12 cellular contexts compared by ENCODE assay signal in genomic region chr9:15735083-15735974, GRCh38.
A peak's percentile ranks its signal among the peaks of the same experiment; 100 is the strongest.
DNase-seq lines count a peak whose midpoint lies in the region; ATAC-seq, FAIRE-seq and TF ChIP-seq lines count a peak whose summit lies in the region.
"Had no signal": no experiment of that assay in that cellular context is flagged by ENCODE, and none has a peak within 500 bp of the region (broad histone marks: within the 10 kb centered on the region; RNA-seq: fewer than 3 reads in every experiment).

No MANE protein-coding gene starts in this region.

- WGBS in A549 (ENCODE audit: missing lambda C conversion rate): 41% methylated on average over 6 of the region's 6 CpGs

- H3K9ac ChIP-seq in astrocyte (ENCODE audit: low read length) (no peak overlapping the region), neural progenitor cell (no peak overlapping the region)
- H3K9ac ChIP-seq: BLaER1 treated with 17β-estradiol and CSF1 and Interleukin-3, amounts not matched to agents 10 nM and 100 nM had no signal

- H3K36me3 Mint-ChIP-seq in astrocyte (ENCODE audit: low read depth, unreplicated experiment): no peaks in the 10 kb centered on the region
- H3K36me3 Mint-ChIP-seq in effector memory CD8-positive, alpha-beta T cell (ENCODE audit: insufficient read depth): peaks cover 3% of the 10 kb centered on the region
- no peaks in the 10 kb centered on the region for H3K36me3 Mint-ChIP-seq in neural progenitor cell
- H3K36me3 Mint-ChIP-seq: natural killer cell had no signal

- H3K9me3 ChIP-seq in A549 (no peaks in the 10 kb centered on the region), astrocyte (ENCODE audit: insufficient read depth, low read depth, low read length) (no peaks in the 10 kb centered on the region), neural progenitor cell (ENCODE audit: low read depth) (no peaks in the 10 kb centered on the region)
- H3K9me3 ChIP-seq: BLaER1 treated with 17β-estradiol and CSF1 and Interleukin-3, amounts not matched to agents 10 nM and 100 nM; thyroid gland had no signal

- H3K4me1 Mint-ChIP-seq in astrocyte (ENCODE audit: low read depth, unreplicated experiment) (peaks cover 5% of the 10 kb centered on the region), neural progenitor cell (peaks cover 13% of the 10 kb centered on the region)
- H3K4me1 Mint-ChIP-seq in effector memory CD8-positive, alpha-beta T cell (ENCODE audit: low read depth in 2 of 2): no peaks in the 10 kb centered on the region
- H3K4me1 Mint-ChIP-seq: natural killer cell had no signal

- no peaks in the 10 kb centered on the region for H3K27me3 ChIP-seq in astrocyte (ENCODE audit: insufficient read depth, low read length)
- H3K27me3 ChIP-seq in neural progenitor cell: no peaks in the 10 kb centered on the region
- H3K27me3 ChIP-seq: BLaER1 treated with 17β-estradiol and CSF1 and Interleukin-3, amounts not matched to agents 10 nM and 100 nM; thyroid gland had no signal

- TF ChIP-seq CTCF in A549 (IDR thresholded peaks at IDR 0.05) (no peak), HFF-Myc (IDR thresholded peaks at IDR 0.05; ENCODE audit: low read depth, low read length, missing control alignments) (no peak), astrocyte (IDR thresholded peaks at IDR 0.05; ENCODE audit: insufficient read depth, low read depth, low read length) (no peak), neural progenitor cell (IDR thresholded peaks at IDR 0.05) (no peak)

- H3K4me3 ChIP-seq in A549 (no peak overlapping the region), HFF-Myc (replicated peaks; ENCODE audit: low read depth, low read length) (no peak overlapping the region), astrocyte (ENCODE audit: insufficient read depth, low read depth, low read length) (no peak overlapping the region), neural progenitor cell (no peak overlapping the region)
- H3K4me3 ChIP-seq: BLaER1 treated with 17β-estradiol and CSF1 and Interleukin-3, amounts not matched to agents 10 nM and 100 nM; thyroid gland had no signal

- POLR2A ChIA-PET in A549 (lab: Yijun Ruan, JAX): no interaction called here

- H3K4me2 ChIP-seq in A549: peak overlapping the region; percentile 46
- H3K4me2 ChIP-seq in astrocyte (ENCODE audit: low read length): peak overlapping the region; percentile 61
- no peak overlapping the region for H3K4me2 ChIP-seq in neural progenitor cell
- H3K4me2 ChIP-seq: BLaER1 treated with 17β-estradiol and CSF1 and Interleukin-3, amounts not matched to agents 10 nM and 100 nM had no signal

- H3K27ac Mint-ChIP-seq in astrocyte (ENCODE audit: unreplicated experiment) (no peak overlapping the region), neural progenitor cell (no peak overlapping the region)
- H3K27ac Mint-ChIP-seq in effector memory CD8-positive, alpha-beta T cell: no peak overlapping the region
- H3K27ac Mint-ChIP-seq: natural killer cell had no signal

- no peak for TF ChIP-seq EP300 in A549 (IDR thresholded peaks at IDR 0.05)

- no peaks in the 10 kb centered on the region for H3K79me2 ChIP-seq in astrocyte (ENCODE audit: insufficient read depth, low read length)
- no peaks in the 10 kb centered on the region for H3K79me2 ChIP-seq in neural progenitor cell (ENCODE audit: low read depth)

- peak; percentile 74 to 80 for ATAC-seq in A549
- ATAC-seq in effector memory CD8-positive, alpha-beta T cell (replicated peaks): no peak
- ATAC-seq: natural killer cell had no signal

- TF ChIP-seq POLR2A in A549 (IDR thresholded peaks at IDR 0.05; ENCODE audit: low read length): no peak

- H3K4me3 Mint-ChIP-seq in astrocyte (ENCODE audit: unreplicated experiment) (no peak overlapping the region), neural progenitor cell (no peak overlapping the region)
- no peak overlapping the region for H3K4me3 Mint-ChIP-seq in effector memory CD8-positive, alpha-beta T cell
- H3K4me3 Mint-ChIP-seq: natural killer cell had no signal

- H4K20me1 ChIP-seq in astrocyte (ENCODE audit: insufficient read depth, low read length): no peaks in the 10 kb centered on the region
- no peaks in the 10 kb centered on the region for H4K20me1 ChIP-seq in neural progenitor cell (ENCODE audit: low read depth)
- H4K20me1 ChIP-seq: BLaER1 treated with 17β-estradiol and CSF1 and Interleukin-3, amounts not matched to agents 10 nM and 100 nM had no signal

- FAIRE-seq in A549 (lab: Jason Lieb, UNC) (peak; percentile 88), astrocyte (lab: Jason Lieb, UNC) (peak; percentile 72)
- FAIRE-seq: GM12892 had no signal

- H3K27ac ChIP-seq in A549: no peak overlapping the region
- H3K27ac ChIP-seq in astrocyte (ENCODE audit: low read depth, low read length): peak overlapping the region; percentile 25
- no peak overlapping the region for H3K27ac ChIP-seq in neural progenitor cell
- H3K27ac ChIP-seq: BLaER1 treated with 17β-estradiol and CSF1 and Interleukin-3, amounts not matched to agents 10 nM and 100 nM; thyroid gland had no signal

- CTCF ChIA-PET in A549 (lab: Yijun Ruan, JAX): interaction anchor here (1.0 kb wide), 1 partner anchor 12 kb away, joined by 3 read pairs; no protein-coding TSS in a partner anchor

- H3K27me3 Mint-ChIP-seq in astrocyte (ENCODE audit: low read depth, unreplicated experiment) (no peaks in the 10 kb centered on the region), neural progenitor cell (ENCODE audit: insufficient read depth, low read depth) (no peaks in the 10 kb centered on the region)
- H3K27me3 Mint-ChIP-seq in effector memory CD8-positive, alpha-beta T cell: no peaks in the 10 kb centered on the region

- H3K36me3 ChIP-seq in astrocyte (ENCODE audit: insufficient read depth, low read length) (no peaks in the 10 kb centered on the region), neural progenitor cell (no peaks in the 10 kb centered on the region)
- H3K36me3 ChIP-seq: BLaER1 treated with 17β-estradiol and CSF1 and Interleukin-3, amounts not matched to agents 10 nM and 100 nM; thyroid gland had no signal

- H2AFZ ChIP-seq in astrocyte (ENCODE audit: low read depth, low read length) (no peak overlapping the region), neural progenitor cell (replicated peaks) (no peak overlapping the region)

- peaks cover 31% of the 10 kb centered on the region for H3K4me1 ChIP-seq in A549
- peaks cover 4% of the 10 kb centered on the region for H3K4me1 ChIP-seq in astrocyte (ENCODE audit: insufficient read depth, low read length)
- H3K4me1 ChIP-seq in neural progenitor cell: no peaks in the 10 kb centered on the region
- H3K4me1 ChIP-seq: BLaER1 treated with 17β-estradiol and CSF1 and Interleukin-3, amounts not matched to agents 10 nM and 100 nM; thyroid gland had no signal

- H3F3A ChIP-seq in neural progenitor cell (ENCODE audit: low read depth): no peaks in the 10 kb centered on the region

- H3K9me3 Mint-ChIP-seq in astrocyte (ENCODE audit: unreplicated experiment) (no peaks in the 10 kb centered on the region), neural progenitor cell (peaks cover 5% of the 10 kb centered on the region)
- H3K9me3 Mint-ChIP-seq in effector memory CD8-positive, alpha-beta T cell: no peaks in the 10 kb centered on the region

- DNase-seq in A549 (ENCODE audit: low read depth in 1 of 2, low spot score in 1 of 2): peak; percentile 16 to 50
- peak; percentile 91 for DNase-seq in HFF-Myc (ENCODE audit: extremely low read depth, low read depth)
- peak; percentile 88 for DNase-seq in astrocyte (ENCODE audit: low read depth)
- peak; percentile 96 for DNase-seq in iris pigment epithelial cell (ENCODE audit: low read depth)
- no peak for DNase-seq in effector memory CD8-positive, alpha-beta T cell
- no peak for DNase-seq in middle frontal gyrus (ENCODE audit: extremely low spot score, low spot score)
- no peak for DNase-seq in neural progenitor cell (ENCODE audit: low spot score)
- DNase-seq in stimulated activated CD8-positive, alpha-beta memory T cell treated with anti-CD3 and anti-CD28 coated beads, Interleukin-4, amount 100 ng/mL, for 48 hours: no peak
- DNase-seq: natural killer cell had no signal

- TF ChIP-seq RAD21 in A549 (conservative IDR thresholded peaks at IDR 0.05 in 1 of 2, IDR thresholded peaks at IDR 0.05 in 1 of 2): no peak

TF ChIP-seq in A549, 52 proteins besides CTCF, POLR2A, EP300 and RAD21:
- TF ChIP-seq FOSL2 (IDR thresholded peaks at IDR 0.05) (no peak; the same call in 1 of the 2 replicates), FOSL2 (CRISPR knock-in tag; IDR thresholded peaks at IDR 0.05) (peak; percentile 34; the same call in 1 of the 2 replicates), ESRRA (IDR thresholded peaks at IDR 0.05; ENCODE audit: borderline replicate concordance, low read length) (no peak), CEBPB (IDR thresholded peaks at IDR 0.05) (peak in 1 of 2 experiments; percentile 63; a peak in 1 of 4 replicates), JUNB (IDR thresholded peaks at IDR 0.05) (peak; percentile 27; the same call in 1 of the 2 replicates)

Comparison
In these comparisons a context has a peak if more than half of its experiments do, and no peak if none do; other contexts are left out.
1. DNase-seq: peak in A549 (2 of 2), HFF-Myc (single experiment), astrocyte (single experiment) and iris pigment epithelial cell (single experiment); none in effector memory CD8-positive, alpha-beta T cell (0 of 3), middle frontal gyrus (single experiment), neural progenitor cell (single experiment) and stimulated activated CD8-positive, alpha-beta memory T cell treated with anti-CD3 and anti-CD28 coated beads, Interleukin-4, amount 100 ng/mL, for 48 hours (single experiment).